ENCODE assay signal across 8 cellular contexts in the genomic region with DNA sequence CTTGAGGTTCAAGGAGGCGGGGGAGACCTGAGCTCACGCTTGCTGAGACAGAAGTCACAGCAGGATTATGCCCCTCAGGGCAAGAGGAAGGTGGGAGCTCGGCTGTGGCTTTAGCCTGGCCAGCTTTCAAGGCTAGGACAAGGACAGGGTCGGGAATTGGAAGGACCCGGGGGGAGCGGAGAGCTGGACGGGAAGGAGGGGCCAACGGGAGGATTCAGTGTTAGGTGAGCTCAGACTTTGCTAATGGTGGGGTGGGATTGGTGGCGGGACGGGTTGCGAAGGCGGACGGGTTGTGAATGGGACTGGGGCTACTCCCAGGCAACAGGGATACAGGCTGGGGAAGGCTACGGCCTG. TPM values are rescaled to one million over a fixed set of nuclear protein-coding genes. Genes with fewer than 3 reads are reported as not detected.
DNase-seq lines count a peak whose midpoint lies in the region; ATAC-seq, FAIRE-seq and TF ChIP-seq lines count a peak whose summit lies in the region.

No MANE protein-coding gene starts in this region.

- H3K9me3 Mint-ChIP-seq in natural killer cell treated with Interleukin-12 subunit alpha and Interleukin-12 subunit beta and Interleukin-15 and Interleukin-18, amount 100 ng/mL, for 72 hours = no peaks in the 10 kb centered on the region

- H3K27ac Mint-ChIP-seq in natural killer cell treated with Interleukin-12 subunit alpha and Interleukin-12 subunit beta and Interleukin-15 and Interleukin-18, amount 100 ng/mL, for 72 hours = peak overlapping the region; percentile 87 to 90

- TF ChIP-seq CTCF in NB4 (IDR thresholded peaks at IDR 0.05; ENCODE audit: low read depth, low read length) = no peak
- no peak for TF ChIP-seq CTCF in dorsolateral prefrontal cortex (IDR thresholded peaks at IDR 0.05 in 54 of 56, conservative IDR thresholded peaks at IDR 0.05 in 2 of 56; ENCODE audit: low read depth in 1 of 56, partially characterized antibody in 56 of 56)

- H3K27me3 ChIP-seq in BLaER1 treated with 17β-estradiol and CSF1 and Interleukin-3, amounts not matched to agents 10 nM and 100 nM = peaks cover 23 to 93% (median 70%) of the 10 kb centered on the region in 11 experiments
- peaks cover 0 to 14% (median 0%) of the 10 kb centered on the region in 45 donors for H3K27me3 ChIP-seq in dorsolateral prefrontal cortex

- peaks cover 0 to 8% (median 0%) of the 10 kb centered on the region in 11 experiments; a peak in 5 of 22 replicates for H3K9me3 ChIP-seq in BLaER1 treated with 17β-estradiol and CSF1 and Interleukin-3, amounts not matched to agents 10 nM and 100 nM (replicated peaks in 1 of 11)

- no peak for ATAC-seq in natural killer cell treated with Interleukin-12 subunit alpha and Interleukin-12 subunit beta and Interleukin-15 and Interleukin-18, amount 100 ng/mL, for 72 hours

- H3K4me1 ChIP-seq in BLaER1 treated with 17β-estradiol and CSF1 and Interleukin-3, amounts not matched to agents 10 nM and 100 nM = peaks cover 12 to 22% (median 17%) of the 10 kb centered on the region in 10 experiments

- no peak for DNase-seq in NB4 (ENCODE audit: low read depth)
- peak in 2 of 10 donors; percentile 6 to 44 for DNase-seq in dorsolateral prefrontal cortex
- no peak for DNase-seq in natural killer cell treated with Interleukin-12 subunit alpha and Interleukin-12 subunit beta and Interleukin-15 and Interleukin-18, amount 100 ng/mL, for 72 hours (ENCODE audit: low spot score)
- no peak for DNase-seq in ureter (ENCODE audit: low spot score)
- no peak for DNase-seq in activated CD8-positive, alpha-beta memory T cell treated with anti-CD3 and anti-CD28 coated beads for 24 hours
- DNase-seq in RCC 7860 (ENCODE audit: low spot score) = no peak
- DNase-seq in urothelium cell line (ENCODE audit: low spot score) = no peak

- peak overlapping the region; percentile 55 to 78 (median 70) for H3K4me3 ChIP-seq in BLaER1 treated with 17β-estradiol and CSF1 and Interleukin-3, amounts not matched to agents 10 nM and 100 nM
- H3K4me3 ChIP-seq in NB4 (ENCODE audit: low read depth, low read length) (peak overlapping the region; percentile 59), dorsolateral prefrontal cortex (peak overlapping the region; percentile 36 to 94 (median 79))

- H3K4me1 Mint-ChIP-seq in natural killer cell treated with Interleukin-12 subunit alpha and Interleukin-12 subunit beta and Interleukin-15 and Interleukin-18, amount 100 ng/mL, for 72 hours (ENCODE audit: low read depth in 2 of 2) = peaks cover 24 to 27% of the 10 kb centered on the region in 2 donors

- peaks cover 13 to 49% (median 41%) of the 10 kb centered on the region in 11 experiments; a peak in 21 of 22 replicates for H4K20me1 ChIP-seq in BLaER1 treated with 17β-estradiol and CSF1 and Interleukin-3, amounts not matched to agents 10 nM and 100 nM

- intact Hi-C loops in dorsolateral prefrontal cortex (cut with DNase I) = loop anchor here (2.0 to 10.0 kb wide), 2 partner anchors 196 to 198 kb away; a partner anchor contains a TSS

- TF ChIP-seq POLR2A in NB4 (IDR thresholded peaks at IDR 0.05; ENCODE audit: extremely low read depth, insufficient read length) = no peak

- peak overlapping the region; percentile 70 to 97 (median 95) for H3K9ac ChIP-seq in BLaER1 treated with 17β-estradiol and CSF1 and Interleukin-3, amounts not matched to agents 10 nM and 100 nM

- peak overlapping the region in 8 of 11 experiments; percentile 4 to 96 (median 92); a peak in 11 of 22 replicates for H3K27ac ChIP-seq in BLaER1 treated with 17β-estradiol and CSF1 and Interleukin-3, amounts not matched to agents 10 nM and 100 nM
- H3K27ac ChIP-seq in dorsolateral prefrontal cortex = peak overlapping the region in 25 of 59 donors; percentile 22 to 95 (median 89)

- H3K4me3 Mint-ChIP-seq in natural killer cell treated with Interleukin-12 subunit alpha and Interleukin-12 subunit beta and Interleukin-15 and Interleukin-18, amount 100 ng/mL, for 72 hours = peak overlapping the region; percentile 86

- FAIRE-seq in RCC 7860 (lab: Jason Lieb, UNC) = no peak
- no peak for FAIRE-seq in urothelium cell line (lab: Jason Lieb, UNC)

- peaks cover 5% of the 10 kb centered on the region for H3K36me3 Mint-ChIP-seq in natural killer cell treated with Interleukin-12 subunit alpha and Interleukin-12 subunit beta and Interleukin-15 and Interleukin-18, amount 100 ng/mL, for 72 hours

- H3K36me3 ChIP-seq in BLaER1 treated with 17β-estradiol and CSF1 and Interleukin-3, amounts not matched to agents 10 nM and 100 nM = peaks cover 0 to 12% (median 5%) of the 10 kb centered on the region in 11 experiments; a peak in 5 of 22 replicates

- H3K27me3 Mint-ChIP-seq in natural killer cell treated with Interleukin-12 subunit alpha and Interleukin-12 subunit beta and Interleukin-15 and Interleukin-18, amount 100 ng/mL, for 72 hours = no peaks in the 10 kb centered on the region

- H3K4me2 ChIP-seq in BLaER1 treated with 17β-estradiol and CSF1 and Interleukin-3, amounts not matched to agents 10 nM and 100 nM = peak overlapping the region; percentile 65 to 86 (median 78)

RNA-seq across cellular contexts. Expression of a gene that starts 0.2 kb away (rescaled TPM):
- 1 to 10 TPM in 87 of 120 experiments, under 1 TPM in 33; 0.39 to 5.1 (median 1.3) TPM for total RNA-seq in dorsolateral prefrontal cortex
- total RNA-seq in natural killer cell treated with Interleukin-12 subunit alpha and Interleukin-12 subunit beta and Interleukin-15 and Interleukin-18, amount 100 ng/mL, for 72 hours = 1 to 10 TPM; 1.1 to 1.5 TPM
- 1.2 TPM for total RNA-seq in ureter

RNA-seq across cellular contexts. Expression of a gene that starts 0.4 kb away (rescaled TPM):
- total RNA-seq in dorsolateral prefrontal cortex = 10 to 100 TPM; 35.0 to 75.4 (median 51.9) TPM
- 100 to 1,000 TPM; 146 to 147 TPM for total RNA-seq in natural killer cell treated with Interleukin-12 subunit alpha and Interleukin-12 subunit beta and Interleukin-15 and Interleukin-18, amount 100 ng/mL, for 72 hours
- total RNA-seq in ureter = 76.4 TPM

RNA-seq across cellular contexts. Expression of a gene that starts 11.3 kb away (rescaled TPM):
- total RNA-seq in dorsolateral prefrontal cortex (10 to 100 TPM; 22.4 to 65.1 (median 33.5) TPM), ureter (92.0 TPM)
- 100 to 1,000 TPM; 108 to 129 TPM for total RNA-seq in natural killer cell treated with Interleukin-12 subunit alpha and Interleukin-12 subunit beta and Interleukin-15 and Interleukin-18, amount 100 ng/mL, for 72 hours
